Comparison of ENCODE assay signal across 9 cellular contexts in the genomic region with DNA sequence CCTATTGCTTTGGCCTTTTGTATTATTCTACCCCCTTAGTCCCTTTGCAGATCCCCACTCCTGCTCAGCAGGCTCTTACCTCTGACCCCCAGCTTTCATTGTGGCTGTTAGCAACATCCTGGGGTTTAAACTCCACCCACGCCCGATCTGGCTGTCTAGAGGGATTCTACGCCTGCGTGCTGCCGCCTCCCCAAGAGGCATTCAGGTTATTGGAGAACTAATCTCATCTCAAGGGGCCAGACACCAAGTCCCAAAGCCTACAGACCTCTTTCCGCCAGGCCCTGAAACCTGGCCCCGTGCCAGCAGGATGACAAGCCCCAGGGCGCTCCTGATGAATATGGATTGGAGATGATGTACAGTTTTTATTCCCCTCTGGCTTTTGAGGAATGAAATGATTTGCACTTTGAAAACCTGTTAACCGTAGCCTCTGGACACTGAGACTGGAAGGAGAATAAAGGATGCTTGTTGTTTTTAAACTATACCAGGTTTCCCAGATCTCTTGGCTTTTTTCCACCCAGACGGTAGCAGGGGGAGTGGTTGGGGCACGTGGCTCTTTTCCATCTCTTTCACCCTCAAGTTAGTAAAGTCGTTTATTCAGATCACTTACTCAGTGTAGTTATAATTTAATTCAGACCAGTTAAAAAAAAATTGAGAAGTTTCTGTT. TPM values are rescaled to one million over a fixed set of nuclear protein-coding genes. Genes with fewer than 3 reads are reported as not detected.
DNase-seq lines count a peak whose midpoint lies in the region; TF ChIP-seq lines count a peak whose summit lies in the region.
"Had no signal": no experiment of that assay in that cellular context is flagged by ENCODE, and none has a peak within 500 bp of the region (broad histone marks: within the 10 kb centered on the region; RNA-seq: fewer than 3 reads in every experiment).

No MANE protein-coding gene starts in this region.

- H3K4me1 Mint-ChIP-seq in activated T-helper 2 cell treated with anti-CD3 and anti-CD28 coated beads, Interferon-gamma antibody, Interleukin-2, Interleukin-4, amounts not matched to agents 10 μg/mL and 5 μg/mL and 100 μg/mL, durations not matched to agents 14 hours and 24 hours and 36 hours (ENCODE audit: low read depth): peaks cover 19% of the 10 kb centered on the region
- H3K4me1 Mint-ChIP-seq in nephron progenitor cell: peaks cover 47% of the 10 kb centered on the region
- peaks cover 8% of the 10 kb centered on the region for H3K4me1 Mint-ChIP-seq in T-helper 2 cell treated with Interferon-gamma antibody and Interleukin-4, amounts not matched to agents 5 μg/mL and 100 μg/mL, for 36 hours (ENCODE audit: low read depth)

- H3K27ac ChIP-seq in effector memory CD4-positive, alpha-beta T cell (ENCODE audit: insufficient read depth, low read length, poor library complexity, severe bottlenecking): no peak overlapping the region
- H3K27ac ChIP-seq: transverse colon had no signal

- in situ Hi-C loops in G401 (cut with HindIII; ENCODE audit: low sequenced_read_pairs): no loop called here

- H3K4me3 ChIP-seq in effector memory CD4-positive, alpha-beta T cell (ENCODE audit: insufficient read depth, low read depth, low read length, poor library complexity, severe bottlenecking): no peak overlapping the region
- H3K4me3 ChIP-seq: transverse colon had no signal

- no peaks in the 10 kb centered on the region for H3K27me3 ChIP-seq in effector memory CD4-positive, alpha-beta T cell (replicated peaks; ENCODE audit: control insufficient read depth, insufficient read depth, low read length, poor library complexity, severe bottlenecking)
- H3K27me3 ChIP-seq: transverse colon had no signal

- peaks cover 20% of the 10 kb centered on the region for H3K36me3 ChIP-seq in effector memory CD4-positive, alpha-beta T cell (ENCODE audit: control insufficient read depth, insufficient read depth, low read length)
- H3K36me3 ChIP-seq: transverse colon had no signal

- DNase-seq in G401 (ENCODE audit: low spot score) (peak; percentile 62), NCI-H2107 treated with DMSO at 0.1 percent for 48 hours (lab: John Stamatoyannopoulos, UW; ENCODE audit: unreplicated experiment) (peak; percentile 27), nephron progenitor cell (no peak), SW480 (ENCODE audit: low spot score) (no peak)
- no peak for DNase-seq in activated T-helper 2 cell treated with anti-CD3 and anti-CD28 coated beads, Interferon-gamma antibody, Interleukin-2, Interleukin-4, amounts not matched to agents 10 μg/mL and 5 μg/mL and 100 μg/mL, durations not matched to agents 14 hours and 24 hours and 36 hours (ENCODE audit: low spot score)
- no peak for DNase-seq in effector memory CD4-positive, alpha-beta T cell
- DNase-seq in T-helper 2 cell treated with Interferon-gamma antibody and Interleukin-4, amounts not matched to agents 5 μg/mL and 100 μg/mL, for 36 hours (ENCODE audit: low spot score): no peak
- DNase-seq: activated CD4-positive, alpha-beta T cell treated with anti-CD3 and anti-CD28 coated beads, Interleukin-2, amount 50 U/mL, for 1 hour; transverse colon had no signal

- H3K9me3 Mint-ChIP-seq in activated T-helper 2 cell treated with anti-CD3 and anti-CD28 coated beads, Interferon-gamma antibody, Interleukin-2, Interleukin-4, amounts not matched to agents 10 μg/mL and 5 μg/mL and 100 μg/mL, durations not matched to agents 14 hours and 24 hours and 36 hours: no peaks in the 10 kb centered on the region
- H3K9me3 Mint-ChIP-seq in nephron progenitor cell: no peaks in the 10 kb centered on the region
- no peaks in the 10 kb centered on the region for H3K9me3 Mint-ChIP-seq in T-helper 2 cell treated with Interferon-gamma antibody and Interleukin-4, amounts not matched to agents 5 μg/mL and 100 μg/mL, for 36 hours

- intact Hi-C loops in activated T-helper 2 cell treated with anti-CD3 and anti-CD28 coated beads, Interferon-gamma antibody, Interleukin-2, Interleukin-4, amounts not matched to agents 10 μg/mL and 5 μg/mL and 100 μg/mL, durations not matched to agents 14 hours and 24 hours and 36 hours (cut with micrococcal nuclease): no loop called here

- no peaks in the 10 kb centered on the region for H3K4me1 ChIP-seq in effector memory CD4-positive, alpha-beta T cell (ENCODE audit: control insufficient read depth, insufficient read depth, low read length, poor library complexity, severe bottlenecking)

- H3K4me3 Mint-ChIP-seq in activated T-helper 2 cell treated with anti-CD3 and anti-CD28 coated beads, Interferon-gamma antibody, Interleukin-2, Interleukin-4, amounts not matched to agents 10 μg/mL and 5 μg/mL and 100 μg/mL, durations not matched to agents 14 hours and 24 hours and 36 hours (ENCODE audit: low read depth): no peak overlapping the region
- no peak overlapping the region for H3K4me3 Mint-ChIP-seq in nephron progenitor cell
- H3K4me3 Mint-ChIP-seq in T-helper 2 cell treated with Interferon-gamma antibody and Interleukin-4, amounts not matched to agents 5 μg/mL and 100 μg/mL, for 36 hours: no peak overlapping the region

- no peaks in the 10 kb centered on the region for H3K27me3 Mint-ChIP-seq in activated T-helper 2 cell treated with anti-CD3 and anti-CD28 coated beads, Interferon-gamma antibody, Interleukin-2, Interleukin-4, amounts not matched to agents 10 μg/mL and 5 μg/mL and 100 μg/mL, durations not matched to agents 14 hours and 24 hours and 36 hours (ENCODE audit: low read depth)
- H3K27me3 Mint-ChIP-seq in nephron progenitor cell (ENCODE audit: low read depth, poor library complexity): no peaks in the 10 kb centered on the region
- H3K27me3 Mint-ChIP-seq in T-helper 2 cell treated with Interferon-gamma antibody and Interleukin-4, amounts not matched to agents 5 μg/mL and 100 μg/mL, for 36 hours (ENCODE audit: low read depth): no peaks in the 10 kb centered on the region

- H3K27ac Mint-ChIP-seq in activated T-helper 2 cell treated with anti-CD3 and anti-CD28 coated beads, Interferon-gamma antibody, Interleukin-2, Interleukin-4, amounts not matched to agents 10 μg/mL and 5 μg/mL and 100 μg/mL, durations not matched to agents 14 hours and 24 hours and 36 hours: peak overlapping the region; percentile 63
- H3K27ac Mint-ChIP-seq in nephron progenitor cell: peak overlapping the region; percentile 40
- no peak overlapping the region for H3K27ac Mint-ChIP-seq in T-helper 2 cell treated with Interferon-gamma antibody and Interleukin-4, amounts not matched to agents 5 μg/mL and 100 μg/mL, for 36 hours

- H3K36me3 Mint-ChIP-seq in activated T-helper 2 cell treated with anti-CD3 and anti-CD28 coated beads, Interferon-gamma antibody, Interleukin-2, Interleukin-4, amounts not matched to agents 10 μg/mL and 5 μg/mL and 100 μg/mL, durations not matched to agents 14 hours and 24 hours and 36 hours (ENCODE audit: low read depth): peaks cover 57% of the 10 kb centered on the region
- H3K36me3 Mint-ChIP-seq in nephron progenitor cell (ENCODE audit: low read depth): peaks cover 69% of the 10 kb centered on the region
- peaks cover 22% of the 10 kb centered on the region for H3K36me3 Mint-ChIP-seq in T-helper 2 cell treated with Interferon-gamma antibody and Interleukin-4, amounts not matched to agents 5 μg/mL and 100 μg/mL, for 36 hours (ENCODE audit: low read depth)

- TF ChIP-seq CTCF in nephron progenitor cell (IDR thresholded peaks at IDR 0.05): no peak

- no peaks in the 10 kb centered on the region for H3K9me3 ChIP-seq in effector memory CD4-positive, alpha-beta T cell (ENCODE audit: control insufficient read depth, low read length)
- H3K9me3 ChIP-seq: transverse colon had no signal

RNA-seq across cellular contexts. Expression of a gene that starts 14.5 kb away (rescaled TPM):
- total RNA-seq in G401 (2014; rRNA removed; shearing (Covaris generic)): 12.7 and 27.8 TPM in 2 replicates
- total RNA-seq in activated T-helper 2 cell treated with anti-CD3 and anti-CD28 coated beads, Interferon-gamma antibody, Interleukin-2, Interleukin-4, amounts not matched to agents 10 μg/mL and 5 μg/mL and 100 μg/mL, durations not matched to agents 14 hours and 24 hours and 36 hours: 33.8 and 33.9 TPM in 2 replicates

RNA-seq across cellular contexts. Expression of a gene that starts 51.5 kb away (rescaled TPM):
- total RNA-seq in G401 (2014; rRNA removed; shearing (Covaris generic)): 0.68 TPM in 1 of 2 replicates, not detected in the other
- 180 and 182 TPM in 2 replicates for total RNA-seq in activated T-helper 2 cell treated with anti-CD3 and anti-CD28 coated beads, Interferon-gamma antibody, Interleukin-2, Interleukin-4, amounts not matched to agents 10 μg/mL and 5 μg/mL and 100 μg/mL, durations not matched to agents 14 hours and 24 hours and 36 hours

Comparison
In these comparisons a context has a peak if more than half of its experiments do, and no peak if none do; other contexts are left out.
1. DNase-seq: peak in G401 (single experiment) and NCI-H2107 treated with DMSO at 0.1 percent for 48 hours (single experiment); none in activated T-helper 2 cell treated with anti-CD3 and anti-CD28 coated beads, Interferon-gamma antibody, Interleukin-2, Interleukin-4, amounts not matched to agents 10 μg/mL and 5 μg/mL and 100 μg/mL, durations not matched to agents 14 hours and 24 hours and 36 hours (single experiment), nephron progenitor cell (single experiment), SW480 (single experiment), effector memory CD4-positive, alpha-beta T cell (0 of 3) and T-helper 2 cell treated with Interferon-gamma antibody and Interleukin-4, amounts not matched to agents 5 μg/mL and 100 μg/mL, for 36 hours (single experiment).
2. RNA of a gene that starts 51.5 kb away (total RNA-seq): 180 to 182 TPM in activated T-helper 2 cell treated with anti-CD3 and anti-CD28 coated beads, Interferon-gamma antibody, Interleukin-2, Interleukin-4, amounts not matched to agents 10 μg/mL and 5 μg/mL and 100 μg/mL, durations not matched to agents 14 hours and 24 hours and 36 hours; 0.68 TPM in G401; every median in the first group is over 100 times any median in the second.